ENCODE assay signal across 13 cellular contexts in the genomic region with DNA sequence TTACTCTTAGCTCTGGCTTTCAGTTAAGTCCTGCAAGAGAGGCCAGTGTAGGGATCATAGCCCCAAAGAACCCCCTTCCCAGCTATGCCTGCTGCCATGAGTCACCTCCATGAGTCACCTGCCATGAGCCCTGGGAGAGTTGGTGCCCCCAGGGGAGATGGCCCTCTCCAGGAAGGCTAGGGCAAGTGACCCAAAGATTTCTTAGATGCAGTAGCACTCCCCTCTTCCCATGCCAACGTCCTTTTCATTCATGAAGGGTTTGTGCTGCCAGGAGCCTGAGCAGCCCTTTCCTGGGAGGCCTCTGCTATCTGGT.
A peak's percentile ranks its signal among the peaks of the same experiment; 100 is the strongest.
DNase-seq lines count a peak whose midpoint lies in the region; ATAC-seq, FAIRE-seq and TF ChIP-seq lines count a peak whose summit lies in the region.
"Had no signal": no experiment of that assay in that cellular context is flagged by ENCODE, and none has a peak within 500 bp of the region (broad histone marks: within the 10 kb centered on the region; RNA-seq: fewer than 3 reads in every experiment).

No MANE protein-coding gene starts in this region.

- peaks cover 10% of the 10 kb centered on the region for H3K4me1 ChIP-seq in endodermal cell (ENCODE audit: control insufficient read depth, insufficient read depth, low read length)
- peaks cover 24% of the 10 kb centered on the region for H3K4me1 ChIP-seq in psoas muscle
- peaks cover 22 to 24% of the 10 kb centered on the region in 2 donors for H3K4me1 ChIP-seq in kidney (ENCODE audit: control insufficient read depth in 1 of 2, insufficient read depth in 1 of 2, low read depth in 1 of 2, low read length in 2 of 2)
- H3K4me1 ChIP-seq: prostate gland had no signal

- peak; percentile 89 for DNase-seq in ELR (ENCODE audit: low read depth)
- DNase-seq in NCI-H226: peak; percentile 49
- peak; percentile 80 for DNase-seq in endodermal cell
- no peak for DNase-seq in psoas muscle
- no peak for DNase-seq in NK-92 treated with Interleukin-12 subunit alpha and Interleukin-12 subunit beta, amount 100 ng/mL, for 24 hours (lab: John Stamatoyannopoulos, UW)
- no peak for DNase-seq in kidney
- no peak for DNase-seq in stimulated activated naive CD4-positive, alpha-beta T cell (lab: John Stamatoyannopoulos, UW)
- DNase-seq: activated naive CD4-positive, alpha-beta T cell treated with Interleukin-2 at 50 U/mL for 16 hours; KG1 had no signal

- no peak overlapping the region for H3K9ac ChIP-seq in endodermal cell (ENCODE audit: extremely low read depth, low read length, poor library complexity, severe bottlenecking)
- no peak overlapping the region for H3K9ac ChIP-seq in kidney (ENCODE audit: low read length in 2 of 2)

- H3K27ac ChIP-seq in endodermal cell (ENCODE audit: low read depth, low read length) (no peak overlapping the region), psoas muscle (no peak overlapping the region), kidney (ENCODE audit: low read depth in 2 of 2, low read length in 2 of 2) (peak overlapping the region in 1 of 2 donors; percentile 57)
- H3K27ac ChIP-seq: epithelial cell of prostate, prostate gland had no signal

- no peak overlapping the region for H3K4me3 Mint-ChIP-seq in endodermal cell

- H3K4me3 ChIP-seq in endodermal cell (ENCODE audit: low read length) (no peak overlapping the region), psoas muscle (no peak overlapping the region), kidney (ENCODE audit: low read length in 2 of 2) (no peak overlapping the region)
- H3K4me3 ChIP-seq: prostate gland had no signal

- 78 to 80% methylated on average over 1 of the region's 1 CpG for WGBS in endodermal cell (ENCODE audit: insufficient coverage in 1 of 2, insufficient read length in 1 of 2), 2 experiments
- WGBS in psoas muscle, 3 donors: 64 to 83% (median 77%) methylated on average over 1 of the region's 1 CpG

- peak in 3 of 4 donors; percentile 37 to 61 (median 45) for ATAC-seq in psoas muscle
- no peak for ATAC-seq in GM18909 (IDR thresholded peaks at IDR 0.05; ENCODE audit: poor library complexity, unreplicated experiment)

- H3K27me3 ChIP-seq in endodermal cell (ENCODE audit: control insufficient read depth, insufficient read depth, low read length, poor library complexity, severe bottlenecking) (no peaks in the 10 kb centered on the region), psoas muscle (ENCODE audit: insufficient read depth in 3 of 3, low read length in 2 of 3) (no peaks in the 10 kb centered on the region)

- H3K36me3 ChIP-seq in endodermal cell (ENCODE audit: control insufficient read depth, insufficient read depth, low read length) (no peaks in the 10 kb centered on the region), psoas muscle (ENCODE audit: insufficient read depth in 1 of 2, low read depth in 1 of 2) (no peaks in the 10 kb centered on the region), kidney (ENCODE audit: control insufficient read depth in 1 of 2, insufficient read depth in 2 of 2, low read length in 2 of 2) (no peaks in the 10 kb centered on the region)
- H3K36me3 ChIP-seq: prostate gland had no signal

- peak overlapping the region; percentile 88 for H3K27ac Mint-ChIP-seq in endodermal cell

- H3K36me3 Mint-ChIP-seq in endodermal cell (ENCODE audit: low read depth): peaks cover 19% of the 10 kb centered on the region

- no peaks in the 10 kb centered on the region for H3K27me3 Mint-ChIP-seq in endodermal cell (ENCODE audit: insufficient read depth)

- peaks cover 18% of the 10 kb centered on the region for H3K4me1 Mint-ChIP-seq in endodermal cell

- FAIRE-seq in kidney (lab: Jason Lieb, UNC): no peak
- FAIRE-seq: TTC549 had no signal

- H3K9me3 Mint-ChIP-seq in endodermal cell: peaks cover 2% of the 10 kb centered on the region

- TF ChIP-seq CTCF in endodermal cell (conservative IDR thresholded peaks at IDR 0.05) (no peak), psoas muscle (IDR thresholded peaks at IDR 0.05) (no peak), kidney (IDR thresholded peaks at IDR 0.05; ENCODE audit: borderline replicate concordance, extremely low read depth, insufficient read depth) (no peak)

- intact Hi-C loops in psoas muscle (cut with DNase I): loop anchor here in 1 of 2 donors (10.0 kb wide), 1 partner anchor 48 kb away; no protein-coding TSS in a partner anchor
- intact Hi-C loops in kidney (cut with DNase I): no loop called here

- peaks cover 4% of the 10 kb centered on the region for H3K9me3 ChIP-seq in endodermal cell (ENCODE audit: control insufficient read depth, low read length)
- no peaks in the 10 kb centered on the region for H3K9me3 ChIP-seq in psoas muscle
- no peaks in the 10 kb centered on the region for H3K9me3 ChIP-seq in kidney (ENCODE audit: control insufficient read depth in 1 of 2, low read length in 2 of 2)
- H3K9me3 ChIP-seq: prostate gland had no signal

Comparison
In these comparisons a context has a peak if more than half of its experiments do, and no peak if none do; other contexts are left out.
1. DNase-seq: peak in ELR (single experiment), NCI-H226 (single experiment) and endodermal cell (single experiment); none in psoas muscle (0 of 2), NK-92 treated with Interleukin-12 subunit alpha and Interleukin-12 subunit beta, amount 100 ng/mL, for 24 hours (single experiment), kidney (single experiment) and stimulated activated naive CD4-positive, alpha-beta T cell (0 of 6).